Comparison of ENCODE assay signal across 1 cellular context in the genomic region with DNA sequence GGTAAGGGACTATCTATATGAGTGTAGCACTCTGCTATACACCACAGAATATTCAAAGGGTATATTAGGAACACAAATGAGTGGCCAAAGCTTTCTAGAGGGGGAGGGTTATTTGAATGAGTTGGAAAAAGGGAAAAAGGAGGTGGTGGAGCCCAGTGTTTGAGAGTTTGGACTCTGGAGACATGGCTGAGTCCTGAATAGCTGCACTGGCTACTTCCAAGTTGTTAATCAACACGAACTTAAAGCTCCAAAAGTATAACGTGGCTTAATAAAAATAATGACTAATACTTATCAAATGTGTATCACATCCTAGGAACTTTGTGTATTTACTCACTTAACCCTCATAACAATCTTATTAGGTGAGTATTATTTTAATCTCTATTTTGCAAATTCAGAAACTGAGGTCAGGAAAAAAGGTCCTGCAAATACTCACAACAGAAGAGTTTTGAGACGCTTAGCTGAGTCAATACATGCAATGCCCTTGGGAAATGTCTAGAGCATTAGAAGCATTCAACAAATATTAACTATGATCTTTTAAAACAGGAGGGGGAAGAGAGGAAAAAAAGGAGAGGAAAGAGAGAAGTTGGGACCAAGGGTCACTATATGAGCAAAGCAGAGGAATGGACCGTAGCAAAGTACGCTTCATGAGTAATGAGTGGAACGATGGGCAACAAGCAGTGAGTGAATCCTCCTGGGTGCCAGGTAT.
TF ChIP-seq lines count a peak whose summit lies in the region.

No MANE protein-coding gene starts in this region.

TF ChIP-seq in HepG2, 621 proteins besides CTCF, POLR2A, EP300 and RAD21 (continued from another document):
- TF ChIP-seq, protein P1, sequence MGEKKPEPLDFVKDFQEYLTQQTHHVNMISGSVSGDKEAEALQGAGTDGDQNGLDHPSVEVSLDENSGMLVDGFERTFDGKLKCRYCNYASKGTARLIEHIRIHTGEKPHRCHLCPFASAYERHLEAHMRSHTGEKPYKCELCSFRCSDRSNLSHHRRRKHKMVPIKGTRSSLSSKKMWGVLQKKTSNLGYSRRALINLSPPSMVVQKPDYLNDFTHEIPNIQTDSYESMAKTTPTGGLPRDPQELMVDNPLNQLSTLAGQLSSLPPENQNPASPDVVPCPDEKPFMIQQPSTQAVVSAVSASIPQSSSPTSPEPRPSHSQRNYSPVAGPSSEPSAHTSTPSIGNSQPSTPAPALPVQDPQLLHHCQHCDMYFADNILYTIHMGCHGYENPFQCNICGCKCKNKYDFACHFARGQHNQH (CRISPR knock-in tag; IDR thresholded peaks at IDR 0.05) = no peak
- TF ChIP-seq ATF4 (CRISPR knock-in tag; IDR thresholded peaks at IDR 0.05) = no peak
